Comparison of ENCODE assay signal across 22 cellular contexts in the genomic region with DNA sequence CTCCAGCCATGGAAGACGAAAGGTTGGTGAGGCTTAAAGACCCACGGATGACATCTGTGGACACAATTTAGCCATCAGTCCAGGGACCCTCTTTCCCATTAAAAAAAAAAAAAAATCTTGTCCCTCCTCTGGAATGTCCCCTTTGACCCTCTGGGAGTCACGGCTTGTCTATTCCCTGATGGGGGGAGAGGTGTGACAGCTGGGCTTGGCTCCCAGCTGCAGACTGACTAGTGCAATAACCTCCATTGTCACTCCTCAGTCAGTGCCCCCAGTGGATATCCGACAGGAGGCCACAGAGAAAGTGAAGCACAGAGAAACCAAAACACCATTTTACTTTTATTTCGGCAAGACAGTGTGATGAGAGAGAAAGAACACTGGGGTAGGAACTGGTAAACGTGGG. TPM values are rescaled to one million over a fixed set of nuclear protein-coding genes. Genes with fewer than 3 reads are reported as not detected.
"Had no signal": no experiment of that assay in that cellular context is flagged by ENCODE, and none has a peak within 500 bp of the region (broad histone marks: within the 10 kb centered on the region; RNA-seq: fewer than 3 reads in every experiment).

No MANE protein-coding gene starts in this region.

- H3K4me3 ChIP-seq: body of pancreas had no signal

- H3K27me3 ChIP-seq: body of pancreas had no signal

- H3K9me3 ChIP-seq: body of pancreas had no signal

- ATAC-seq: body of pancreas; naive thymus-derived CD8-positive, alpha-beta T cell; T-cell had no signal

- DNase-seq: activated B cell treated with CpG ODN at 0.5 μM for 24 hours; activated CD4-positive, alpha-beta memory T cell treated with anti-CD3 and anti-CD28 coated beads, Interleukin-2, amount 10 ng/mL, durations not matched to agents 7 days and 5 days; activated CD4-positive, alpha-beta T cell treated with anti-CD3 and anti-CD28 coated beads for 48 hours; activated naive CD4-positive, alpha-beta T cell treated with Interleukin-2 at 50 U/mL for 16 hours; activated naive CD8-positive, alpha-beta T cell treated with anti-CD3 and anti-CD28 coated beads, Interleukin-2, amount 10 ng/mL, durations not matched to agents 7 days and 5 days; activated T-cell treated with anti-CD3 and anti-CD28 coated beads, Interleukin-2, amount 50 U/mL, for 24 hours; amygdala; body of pancreas; central memory CD4-positive, alpha-beta T cell; kidney glomerular epithelial cell; mesenchymal stem cell; naive thymus-derived CD8-positive, alpha-beta T cell; nucleus accumbens; stimulated activated CD4-positive, alpha-beta T cell treated with anti-CD3 and anti-CD28 coated beads, Interleukin-12 subunit alpha, Interleukin-12 subunit beta, amount 100 ng/mL, for 4 hours; stimulated activated CD4-positive, alpha-beta T cell treated with anti-CD3 and anti-CD28 coated beads, Interleukin-1b, Interleukin-23, amount 100 ng/mL, for 48 hours; stimulated activated CD8-positive, alpha-beta memory T cell treated with anti-CD3 and anti-CD28 coated beads, Interleukin-4, amount 100 ng/mL, for 48 hours; stimulated activated naive CD4-positive, alpha-beta T cell; T-cell had no signal

- H3K4me3 Mint-ChIP-seq: activated B cell treated with CpG ODN at 0.5 μM for 24 hours; activated CD4-positive, alpha-beta memory T cell treated with anti-CD3 and anti-CD28 coated beads, Interleukin-2, amount 10 ng/mL, durations not matched to agents 7 days and 5 days; activated naive CD8-positive, alpha-beta T cell treated with anti-CD3 and anti-CD28 coated beads, Interleukin-2, amount 10 ng/mL, durations not matched to agents 7 days and 5 days; activated T-cell treated with anti-CD3 and anti-CD28 coated beads, Interleukin-2, amount 50 U/mL, for 24 hours; T-cell had no signal

- H3K9me3 Mint-ChIP-seq: activated B cell treated with CpG ODN at 0.5 μM for 24 hours; activated CD4-positive, alpha-beta memory T cell treated with anti-CD3 and anti-CD28 coated beads, Interleukin-2, amount 10 ng/mL, durations not matched to agents 7 days and 5 days; activated naive CD8-positive, alpha-beta T cell treated with anti-CD3 and anti-CD28 coated beads, Interleukin-2, amount 10 ng/mL, durations not matched to agents 7 days and 5 days; activated T-cell treated with anti-CD3 and anti-CD28 coated beads, Interleukin-2, amount 50 U/mL, for 24 hours; activated T-helper 2 cell treated with anti-CD3 and anti-CD28 coated beads, Interferon-gamma antibody, Interleukin-2, Interleukin-4, amounts not matched to agents 10 μg/mL and 5 μg/mL and 100 μg/mL, durations not matched to agents 14 hours and 24 hours and 36 hours; naive thymus-derived CD8-positive, alpha-beta T cell; T-cell had no signal

- FAIRE-seq: colon, frontal cortex, urothelium cell line had no signal

- H3K36me3 Mint-ChIP-seq: activated naive CD8-positive, alpha-beta T cell treated with anti-CD3 and anti-CD28 coated beads, Interleukin-2, amount 10 ng/mL, durations not matched to agents 7 days and 5 days; T-cell had no signal

- H3K27ac ChIP-seq: body of pancreas had no signal

- H3K27ac Mint-ChIP-seq: activated B cell treated with CpG ODN at 0.5 μM for 24 hours; activated CD4-positive, alpha-beta memory T cell treated with anti-CD3 and anti-CD28 coated beads, Interleukin-2, amount 10 ng/mL, durations not matched to agents 7 days and 5 days; activated naive CD8-positive, alpha-beta T cell treated with anti-CD3 and anti-CD28 coated beads, Interleukin-2, amount 10 ng/mL, durations not matched to agents 7 days and 5 days; activated T-cell treated with anti-CD3 and anti-CD28 coated beads, Interleukin-2, amount 50 U/mL, for 24 hours; activated T-helper 2 cell treated with anti-CD3 and anti-CD28 coated beads, Interferon-gamma antibody, Interleukin-2, Interleukin-4, amounts not matched to agents 10 μg/mL and 5 μg/mL and 100 μg/mL, durations not matched to agents 14 hours and 24 hours and 36 hours had no signal

RNA-seq across cellular contexts. Expression of gene VSIG2, which starts 2.7 kb away (rescaled TPM):
- total RNA-seq: activated T-helper 2 cell treated with anti-CD3 and anti-CD28 coated beads, Interferon-gamma antibody, Interleukin-2, Interleukin-4, amounts not matched to agents 10 μg/mL and 5 μg/mL and 100 μg/mL, durations not matched to agents 14 hours and 24 hours and 36 hours; frontal cortex had no signal

RNA-seq across cellular contexts. Expression of gene NRGN, which starts 15.0 kb away (rescaled TPM):
- total RNA-seq: body of pancreas had no signal
